Comparison of ENCODE assay signal across 19 cellular contexts in the genomic region with DNA sequence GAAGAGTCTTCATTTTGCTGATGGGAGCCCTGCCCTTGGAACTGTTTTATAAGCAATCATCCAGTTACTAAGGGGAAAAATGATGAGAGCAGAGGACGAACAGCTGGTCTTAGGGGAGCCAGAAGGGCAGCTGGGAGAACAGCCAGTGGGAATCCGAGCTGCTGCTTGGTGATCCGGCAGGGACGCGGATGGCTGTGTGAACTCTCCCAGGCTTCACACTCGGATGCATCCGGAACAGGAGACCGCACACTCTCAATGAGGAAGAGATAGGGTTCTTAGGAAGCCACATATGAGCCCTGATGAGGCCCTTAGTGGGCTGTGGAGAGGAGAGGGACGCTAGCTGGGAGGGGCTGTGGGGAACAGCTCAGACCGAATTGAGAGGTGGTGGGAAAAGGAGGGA. TPM values are rescaled to one million over a fixed set of nuclear protein-coding genes. Genes with fewer than 3 reads are reported as not detected.
DNase-seq lines count a peak whose midpoint lies in the region; ATAC-seq, FAIRE-seq and TF ChIP-seq lines count a peak whose summit lies in the region.
"Had no signal": no experiment of that assay in that cellular context is flagged by ENCODE, and none has a peak within 500 bp of the region (broad histone marks: within the 10 kb centered on the region; RNA-seq: fewer than 3 reads in every experiment).

No MANE protein-coding gene starts in this region.

- no peak overlapping the region for H3K27ac Mint-ChIP-seq in T-cell
- no peak overlapping the region for H3K27ac Mint-ChIP-seq in activated T-helper 1 cell treated with anti-CD3 and anti-CD28 coated beads, Interleukin-12 subunit alpha, Interleukin-12 subunit beta, Interleukin-2, Interleukin-4 antibody, amounts not matched to agents 30 ng/mL and 10 ng/mL and 1 ng/mL, durations not matched to agents 14 hours and 24 hours and 36 hours
- H3K27ac Mint-ChIP-seq: activated T-cell treated with anti-CD3 and anti-CD28 coated beads, Interleukin-2, amount 50 U/mL, for 24 hours had no signal

- TF ChIP-seq RAD21 in H1 (IDR thresholded peaks at IDR 0.05 in 1 of 2, conservative IDR thresholded peaks at IDR 0.05 in 1 of 2; ENCODE audit: low read depth in 2 of 2, low read length in 2 of 2): no peak

- H2BK20ac ChIP-seq in H1 (ENCODE audit: low read length): no peak overlapping the region

- no peak overlapping the region for H3K4ac ChIP-seq in H1 (replicated peaks; ENCODE audit: insufficient read length, low read depth, low read length)
- no peak overlapping the region for H3K4ac ChIP-seq in neuronal stem cell (ENCODE audit: low read length)

- no peaks in the 10 kb centered on the region for H3K9me3 ChIP-seq in HUES48 (ENCODE audit: control insufficient read depth, insufficient read depth, low read length)
- H3K9me3 ChIP-seq in H1 (ENCODE audit: insufficient read depth in 2 of 2, low read depth in 1 of 2, low read length in 1 of 2): no peaks in the 10 kb centered on the region
- H3K9me3 ChIP-seq in neuronal stem cell (replicated peaks in 1 of 2; ENCODE audit: control insufficient read depth in 2 of 2, insufficient read depth in 1 of 2, low read depth in 1 of 2, low read length in 2 of 2): no peaks in the 10 kb centered on the region
- H3K9me3 ChIP-seq: adrenal gland had no signal

- H4K20me1 ChIP-seq in H1 (replicated peaks in 1 of 2; ENCODE audit: control insufficient read depth in 1 of 2, insufficient read depth in 2 of 2, low read length in 2 of 2): no peaks in the 10 kb centered on the region

- H2BK15ac ChIP-seq in H1 (ENCODE audit: low read length) (no peak overlapping the region), neuronal stem cell (ENCODE audit: low read length) (no peak overlapping the region)

- H3K79me2 ChIP-seq in H1 (ENCODE audit: control insufficient read depth in 1 of 2, insufficient read depth in 2 of 2, low read length in 2 of 2): no peaks in the 10 kb centered on the region

- no peaks in the 10 kb centered on the region for H3K36me3 Mint-ChIP-seq in T-cell
- H3K36me3 Mint-ChIP-seq in activated T-helper 1 cell treated with anti-CD3 and anti-CD28 coated beads, Interleukin-12 subunit alpha, Interleukin-12 subunit beta, Interleukin-2, Interleukin-4 antibody, amounts not matched to agents 30 ng/mL and 10 ng/mL and 1 ng/mL, durations not matched to agents 14 hours and 24 hours and 36 hours (ENCODE audit: low read depth): no peaks in the 10 kb centered on the region

- no peaks in the 10 kb centered on the region; the same call in 1 of the 2 replicates for H3K23me2 ChIP-seq in H1 (ENCODE audit: low read depth, low read length)

- no peak for FAIRE-seq in H1 (lab: Jason Lieb, UNC)

- TF ChIP-seq POLR2A in H1 (IDR thresholded peaks at IDR 0.05; ENCODE audit: control extremely low read depth in 1 of 2, low read depth in 2 of 2, low read length in 2 of 2): no peak

- peaks cover 19% of the 10 kb centered on the region for H3K4me1 ChIP-seq in HUES48 (ENCODE audit: control insufficient read depth, insufficient read depth, low read length)
- peaks cover 2 to 16% (median 8%) of the 10 kb centered on the region in 4 experiments for H3K4me1 ChIP-seq in H1 (replicated peaks in 1 of 4; ENCODE audit: control insufficient read depth in 3 of 4, insufficient read depth in 4 of 4, low read length in 3 of 4)
- H3K4me1 ChIP-seq in neuronal stem cell (ENCODE audit: control insufficient read depth in 2 of 2, insufficient read depth in 1 of 2, low read depth in 1 of 2, low read length in 2 of 2): peaks cover 5 to 17% of the 10 kb centered on the region in 2 donors
- H3K4me1 ChIP-seq: adrenal gland had no signal

- H3K9ac ChIP-seq in HUES48 (ENCODE audit: low read depth, low read length) (no peak overlapping the region), H1 (replicated peaks in 1 of 4; ENCODE audit: extremely low read depth in 1 of 4, low read depth in 3 of 4, low read length in 3 of 4) (no peak overlapping the region), neuronal stem cell (ENCODE audit: low read depth, low read length, poor library complexity) (no peak overlapping the region)

- H4K5ac ChIP-seq in H1 (ENCODE audit: insufficient read length, low read depth, low read length): no peak overlapping the region

- H3K4me3 ChIP-seq in HUES48 (ENCODE audit: low read depth, low read length) (peak overlapping the region; percentile 2; the same call in 1 of the 2 replicates), H1 (ENCODE audit: extremely low read depth in 1 of 4, insufficient read depth in 2 of 4, low read depth in 3 of 4, low read length in 4 of 4) (0 out of 8 replicates have a peak overlapping the region, but pooled peaks of 1 of the 4 experiments have one; percentile 6), neuronal stem cell (ENCODE audit: low read length in 2 of 2) (no peak overlapping the region)
- H3K4me3 ChIP-seq: adrenal gland had no signal

- H3K79me1 ChIP-seq in H1 (ENCODE audit: low read depth, low read length) (no peaks in the 10 kb centered on the region), neuronal stem cell (ENCODE audit: low read depth, low read length) (no peaks in the 10 kb centered on the region)

- no peak overlapping the region for H3K4me3 Mint-ChIP-seq in T-cell
- no peak overlapping the region for H3K4me3 Mint-ChIP-seq in activated T-helper 1 cell treated with anti-CD3 and anti-CD28 coated beads, Interleukin-12 subunit alpha, Interleukin-12 subunit beta, Interleukin-2, Interleukin-4 antibody, amounts not matched to agents 30 ng/mL and 10 ng/mL and 1 ng/mL, durations not matched to agents 14 hours and 24 hours and 36 hours
- H3K4me3 Mint-ChIP-seq: activated T-cell treated with anti-CD3 and anti-CD28 coated beads, Interleukin-2, amount 50 U/mL, for 24 hours; neural crest cell had no signal

- H3K36me3 ChIP-seq in HUES48 (ENCODE audit: control insufficient read depth, insufficient read depth, low read length): no peaks in the 10 kb centered on the region
- no peaks in the 10 kb centered on the region for H3K36me3 ChIP-seq in H1 (ENCODE audit: control insufficient read depth in 2 of 4, insufficient read depth in 4 of 4, low read length in 3 of 4)
- no peaks in the 10 kb centered on the region for H3K36me3 ChIP-seq in neuronal stem cell (replicated peaks in 1 of 2; ENCODE audit: control insufficient read depth in 2 of 2, insufficient read depth in 2 of 2, low read length in 2 of 2)
- H3K36me3 ChIP-seq: adrenal gland had no signal

- no peak overlapping the region for H2BK5ac ChIP-seq in H1 (ENCODE audit: low read depth, low read length)
- no peak overlapping the region for H2BK5ac ChIP-seq in neuronal stem cell (ENCODE audit: low read length)

- no peak overlapping the region for H3K14ac ChIP-seq in H1 (ENCODE audit: insufficient read length)
- no peak overlapping the region for H3K14ac ChIP-seq in neuronal stem cell (ENCODE audit: low read length)

- ATAC-seq in T-cell (replicated peaks in 1 of 4): no peak
- ATAC-seq in HG03045 (IDR thresholded peaks at IDR 0.05; ENCODE audit: unreplicated experiment): no peak
- no peak for ATAC-seq in HG03571 (IDR thresholded peaks at IDR 0.05; ENCODE audit: unreplicated experiment)

- peak overlapping the region; percentile 37 to 39; a peak in 3 of 4 replicates for H3K4me2 ChIP-seq in H1 (ENCODE audit: insufficient read depth in 1 of 2, low read depth in 2 of 2, low read length in 2 of 2)
- no peak overlapping the region for H3K4me2 ChIP-seq in neuronal stem cell (ENCODE audit: insufficient read depth, low read length, poor library complexity, severe bottlenecking)

- CTCF ChIA-PET in H1 (lab: Charles Lee; ENCODE audit: partially characterized antibody) (interaction anchor here (0.6 to 1.6 kb wide), 13 partner anchors 10 to 214 kb away, joined by 3 to 8 read pairs (median 3); a partner anchor contains a TSS), T-cell (lab: Charles Lee) (no interaction called here)

- H4K8ac ChIP-seq in H1 (ENCODE audit: extremely low read depth, insufficient read depth, low read length) (no peak overlapping the region), neuronal stem cell (ENCODE audit: low read depth, low read length) (no peak overlapping the region)

- no peak for TF ChIP-seq CTCF in H1 (IDR thresholded peaks at IDR 0.05; ENCODE audit: control extremely low read depth in 1 of 3, insufficient read depth in 1 of 3, low read depth in 1 of 3, low read length in 3 of 3)

- H2BK12ac ChIP-seq in H1 (ENCODE audit: low read depth, low read length) (0 out of 2 replicates have a peak overlapping the region, but pooled peaks have one; percentile 51), neuronal stem cell (ENCODE audit: low read length) (no peak overlapping the region)

- peaks cover 0 to 3% (median 0%) of the 10 kb centered on the region in 3 donors for H3K9me3 Mint-ChIP-seq in T-cell
- no peaks in the 10 kb centered on the region for H3K9me3 Mint-ChIP-seq in activated T-helper 1 cell treated with anti-CD3 and anti-CD28 coated beads, Interleukin-12 subunit alpha, Interleukin-12 subunit beta, Interleukin-2, Interleukin-4 antibody, amounts not matched to agents 30 ng/mL and 10 ng/mL and 1 ng/mL, durations not matched to agents 14 hours and 24 hours and 36 hours
- H3K9me3 Mint-ChIP-seq: activated T-cell treated with anti-CD3 and anti-CD28 coated beads, Interleukin-2, amount 50 U/mL, for 24 hours; neural crest cell had no signal

- H3K27me3 Mint-ChIP-seq in T-cell: peaks cover 49 to 65% of the 10 kb centered on the region in 2 donors
- peaks cover 41% of the 10 kb centered on the region for H3K27me3 Mint-ChIP-seq in activated T-helper 1 cell treated with anti-CD3 and anti-CD28 coated beads, Interleukin-12 subunit alpha, Interleukin-12 subunit beta, Interleukin-2, Interleukin-4 antibody, amounts not matched to agents 30 ng/mL and 10 ng/mL and 1 ng/mL, durations not matched to agents 14 hours and 24 hours and 36 hours (ENCODE audit: insufficient read depth)

- H3K56ac ChIP-seq in H1 (replicated peaks; ENCODE audit: insufficient read length, low read depth, low read length): no peak overlapping the region

- H3K18ac ChIP-seq in H1 (ENCODE audit: extremely low read depth, low read length) (no peak overlapping the region; the same call in 1 of the 2 replicates), neuronal stem cell (ENCODE audit: low read length) (no peak overlapping the region)

- H2AFZ ChIP-seq in H1 (ENCODE audit: low read length) (no peak overlapping the region), neuronal stem cell (ENCODE audit: low read length) (peak overlapping the region; percentile 25)

- H2AK5ac ChIP-seq in H1 (ENCODE audit: low read depth, low read length) (no peak overlapping the region), neuronal stem cell (ENCODE audit: low read depth, low read length) (no peak overlapping the region)

- peaks cover 0 to 10% (median 2%) of the 10 kb centered on the region in 3 donors for H3K4me1 Mint-ChIP-seq in T-cell
- H3K4me1 Mint-ChIP-seq in activated T-helper 1 cell treated with anti-CD3 and anti-CD28 coated beads, Interleukin-12 subunit alpha, Interleukin-12 subunit beta, Interleukin-2, Interleukin-4 antibody, amounts not matched to agents 30 ng/mL and 10 ng/mL and 1 ng/mL, durations not matched to agents 14 hours and 24 hours and 36 hours (ENCODE audit: low read depth): peaks cover 9% of the 10 kb centered on the region

- intact Hi-C loops in activated T-helper 1 cell treated with anti-CD3 and anti-CD28 coated beads, Interleukin-12 subunit alpha, Interleukin-12 subunit beta, Interleukin-2, Interleukin-4 antibody, amounts not matched to agents 30 ng/mL and 10 ng/mL and 1 ng/mL, durations not matched to agents 14 hours and 24 hours and 36 hours (cut with micrococcal nuclease): no loop called here

- H2BK120ac ChIP-seq in H1 (replicated peaks; ENCODE audit: low read depth, low read length) (no peak overlapping the region), neuronal stem cell (ENCODE audit: low read depth, low read length) (no peak overlapping the region)

- no peak for TF ChIP-seq EP300 in H1 (IDR thresholded peaks at IDR 0.05; ENCODE audit: borderline replicate concordance in 1 of 2, low read depth in 2 of 2, low read length in 2 of 2)

- POLR2A ChIA-PET in H1 (lab: Charles Lee; ENCODE audit: partially characterized antibody): interaction anchor here (0.9 to 1.3 kb wide), 3 partner anchors 11 to 547 kb away, joined by 3 read pairs; a partner anchor contains a TSS
- POLR2A ChIA-PET in T-cell (lab: Charles Lee): no interaction called here

- 56% methylated on average over 10 of the region's 10 CpGs; no CpG with 5 or more reads in 1 of the 2 experiments for WGBS in H1 (ENCODE audit: extremely low coverage in 1 of 2, insufficient coverage in 1 of 2, insufficient read length in 1 of 2, insufficient replicate concordance in 2 of 2, low coverage in 1 of 2, low lambda C conversion rate in 2 of 2, missing lambda C conversion rate in 1 of 2), 2 experiments
- WGBS in neuronal stem cell (ENCODE audit: extremely low coverage in 2 of 2, insufficient read length in 2 of 2, insufficient replicate concordance in 1 of 2), 2 donors: no CpG with 5 or more reads among the region's 10 CpGs

- DNase-seq in NCI-H510A treated with DMSO at 0.1 percent for 48 hours (lab: John Stamatoyannopoulos, UW) (peak; percentile 49), H1 (ENCODE audit: low read depth in 1 of 2, low spot score in 2 of 2) (no peak), neuronal stem cell (ENCODE audit: low spot score) (no peak), T-cell (no peak)
- DNase-seq in activated T-helper 1 cell treated with anti-CD3 and anti-CD28 coated beads, Interleukin-12 subunit alpha, Interleukin-12 subunit beta, Interleukin-2, Interleukin-4 antibody, amounts not matched to agents 30 ng/mL and 10 ng/mL and 1 ng/mL, durations not matched to agents 14 hours and 24 hours and 36 hours (ENCODE audit: low spot score): no peak
- DNase-seq: activated T-cell treated with anti-CD3 and anti-CD28 coated beads, Interleukin-2, amount 50 U/mL, for 24 hours; NCI-H1048; stimulated activated naive CD4-positive, alpha-beta T cell treated with Interleukin-2 at 50 U/mL for 16 hours had no signal

- H3K23ac ChIP-seq in H1 (ENCODE audit: insufficient read length): no peak overlapping the region
- H3K23ac ChIP-seq in neuronal stem cell (ENCODE audit: low read depth, low read length, poor library complexity): no peak overlapping the region

- H4K91ac ChIP-seq in H1 (replicated peaks; ENCODE audit: insufficient read length, low read length): no peak overlapping the region
- H4K91ac ChIP-seq in neuronal stem cell (ENCODE audit: low read depth, low read length, poor library complexity): no peak overlapping the region

- H3K27me3 ChIP-seq in HUES48 (ENCODE audit: control insufficient read depth, insufficient read depth, low read length): peaks cover 22% of the 10 kb centered on the region
- H3K27me3 ChIP-seq in H1 (replicated peaks in 1 of 4; ENCODE audit: control insufficient read depth in 3 of 4, extremely low read depth in 1 of 4, insufficient read depth in 3 of 4, low read length in 3 of 4): peaks cover 0 to 3% (median 2%) of the 10 kb centered on the region in 4 experiments; a peak in 3 of 7 replicates
- peaks cover 0 to 40% (median 12%) of the 10 kb centered on the region in 3 experiments for H3K27me3 ChIP-seq in neuronal stem cell (ENCODE audit: control insufficient read depth in 3 of 3, insufficient read depth in 3 of 3, low read depth in 1 of 3, low read length in 3 of 3)

- H3K27ac ChIP-seq in HUES48 (ENCODE audit: low read depth, low read length): no peak overlapping the region
- H3K27ac ChIP-seq in H1 (ENCODE audit: low read depth, low read length): no peak overlapping the region
- no peak overlapping the region for H3K27ac ChIP-seq in neuronal stem cell (replicated peaks; ENCODE audit: low read length)
- H3K27ac ChIP-seq: adrenal gland had no signal

RNA-seq across cellular contexts. Expression of a gene that starts 5.0 kb away (rescaled TPM):
- 1.3 and 2.2 TPM in 2 replicates for total RNA-seq in H1 (2021; fragmentation: NEBNext Ultra II Directional; extraction: Animal tissue kit (Norgen Biotek cat#: 25700))
- polyA plus RNA-seq in H1 (2011; rRNA removed): 3.1 and 4.1 TPM in 2 replicates
- 1.8 TPM for polyA plus RNA-seq in H1 (2011; cell fraction: cytosol; rRNA removed)
- polyA plus RNA-seq in H1 (2011; cell fraction: nucleus; rRNA removed): 6.4 TPM
- 1.0 to 1.8 TPM (median 1.3 TPM) in 4 replicates for polyA plus RNA-seq in H1 (2012, experiment 1 of 2)
- 0.73 TPM for polyA plus RNA-seq in H1 (2012, experiment 2 of 2)
- polyA plus RNA-seq in H1 (2013, experiment 1 of 2): 2.2 TPM
- polyA plus RNA-seq in H1 (2013, experiment 2 of 2): 2.9 TPM
- 5.1 and 8.7 TPM in 2 replicates for polyA minus RNA-seq in H1 (2011; rRNA and poly(A)+ RNA removed)
- polyA minus RNA-seq in H1 (2011; cell fraction: cytosol; rRNA and poly(A)+ RNA removed): 1.8 TPM
- polyA minus RNA-seq in H1 (2011; cell fraction: nucleus; rRNA and poly(A)+ RNA removed): 5.4 TPM
- not detected for polyA plus RNA-seq in neuronal stem cell (2013, experiment 1 of 2)
- not detected for polyA plus RNA-seq in neuronal stem cell (2013, experiment 2 of 2)
- total RNA-seq in T-cell: not detected
- total RNA-seq in activated T-helper 1 cell treated with anti-CD3 and anti-CD28 coated beads, Interleukin-12 subunit alpha, Interleukin-12 subunit beta, Interleukin-2, Interleukin-4 antibody, amounts not matched to agents 30 ng/mL and 10 ng/mL and 1 ng/mL, durations not matched to agents 14 hours and 24 hours and 36 hours: not detected in 2 replicates
- total RNA-seq: adrenal gland; CD4-positive, alpha-beta memory T cell; lower leg skin; neural crest cell; RPMI7951; T-helper 2 cell treated with Interferon-gamma antibody and Interleukin-4, amounts not matched to agents 100 ng/mL and 5 ng/mL, for 36 hours; ureter had no signal
- polyA plus RNA-seq: adrenal gland; CD4-positive, alpha-beta memory T cell; esophagus had no signal
